ENCODE assay signal across 1 cellular context in the genomic region with DNA sequence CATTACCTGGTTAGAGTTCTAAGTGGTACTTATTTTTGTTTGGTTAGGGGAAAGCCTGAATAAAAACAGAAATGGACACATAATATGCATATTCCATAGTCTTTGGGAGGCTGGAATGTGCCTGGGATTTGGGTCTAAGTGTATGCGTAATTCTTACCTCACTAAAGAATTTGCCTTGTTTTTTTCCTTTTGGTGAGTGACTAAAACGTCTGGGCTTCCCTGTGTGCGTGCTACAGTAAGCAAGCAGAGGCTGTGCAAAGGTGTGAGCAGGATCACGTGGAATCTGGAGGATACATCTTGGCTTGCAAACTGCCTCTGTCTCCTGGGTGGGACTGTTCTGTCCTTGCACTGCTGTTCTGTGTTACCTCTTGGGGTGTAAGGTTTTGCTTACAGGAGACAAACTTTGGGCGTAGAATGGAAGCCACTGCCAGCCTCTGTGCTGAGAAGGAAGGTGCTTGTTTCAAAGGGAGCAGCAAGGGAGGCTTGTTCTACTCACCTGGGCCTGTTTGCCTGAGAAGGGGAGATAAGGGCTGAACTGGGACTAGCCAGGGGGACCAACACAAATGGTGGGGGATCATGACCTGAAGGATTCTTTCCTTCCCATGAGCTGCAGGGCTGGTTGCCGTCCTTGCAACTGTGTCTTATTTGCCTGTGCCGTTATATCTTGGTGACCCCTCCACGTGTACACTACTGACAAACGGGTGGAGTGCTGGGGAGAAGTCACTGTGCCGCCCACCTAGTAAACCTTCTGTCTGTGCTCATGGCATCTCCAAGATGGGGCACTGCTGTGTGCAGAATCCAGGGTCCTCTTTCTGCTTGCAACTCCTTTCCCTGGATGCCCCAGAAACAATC.
TF ChIP-seq lines count a peak whose summit lies in the region.

No MANE protein-coding gene starts in this region.

TF ChIP-seq in HepG2, 621 proteins besides CTCF, POLR2A, EP300 and RAD21 (continued from another document and continues in another):
- TF ChIP-seq ZC3H13 (CRISPR knock-in tag; IDR thresholded peaks at IDR 0.05) (no peak), ZNF180 (CRISPR knock-in tag; IDR thresholded peaks at IDR 0.05; ENCODE audit: borderline replicate concordance, low read depth) (no peak), ATF7-NPFF (CRISPR knock-in tag; IDR thresholded peaks at IDR 0.05; ENCODE audit: low read depth) (no peak), GATA4 (IDR thresholded peaks at IDR 0.05; ENCODE audit: borderline replicate concordance, low read depth) (no peak), ZNF260 (CRISPR knock-in tag; IDR thresholded peaks at IDR 0.05; ENCODE audit: borderline replicate concordance, low read depth) (no peak), ZSCAN22 (CRISPR knock-in tag; IDR thresholded peaks at IDR 0.05) (no peak), HNRNPH1 (optimal IDR thresholded peaks at IDR 0.05; ENCODE audit: low read depth, low read length) (peak; percentile 88), ZNF138 (CRISPR knock-in tag; IDR thresholded peaks at IDR 0.05; ENCODE audit: low read depth) (no peak), ONECUT2 (CRISPR knock-in tag; IDR thresholded peaks at IDR 0.05) (no peak), NFYB (CRISPR knock-in tag; IDR thresholded peaks at IDR 0.05) (no peak), CENPX (CRISPR knock-in tag; IDR thresholded peaks at IDR 0.05) (no peak), ZBTB7A (CRISPR knock-in tag; IDR thresholded peaks at IDR 0.05) (no peak), ZNF605 (CRISPR knock-in tag; IDR thresholded peaks at IDR 0.05) (peak; percentile 41; the same call in 1 of the 2 replicates), REL (CRISPR knock-in tag; conservative IDR thresholded peaks at IDR 0.05) (no peak), BHLHE40 (IDR thresholded peaks at IDR 0.05; ENCODE audit: low read length) (peak; percentile 61), SMC3 (IDR thresholded peaks at IDR 0.05; ENCODE audit: low read length) (peak; percentile 1; the same call in 1 of the 2 replicates), NFIB (CRISPR knock-in tag; IDR thresholded peaks at IDR 0.05; ENCODE audit: borderline replicate concordance) (no peak)
- TF ChIP-seq, protein P1, sequence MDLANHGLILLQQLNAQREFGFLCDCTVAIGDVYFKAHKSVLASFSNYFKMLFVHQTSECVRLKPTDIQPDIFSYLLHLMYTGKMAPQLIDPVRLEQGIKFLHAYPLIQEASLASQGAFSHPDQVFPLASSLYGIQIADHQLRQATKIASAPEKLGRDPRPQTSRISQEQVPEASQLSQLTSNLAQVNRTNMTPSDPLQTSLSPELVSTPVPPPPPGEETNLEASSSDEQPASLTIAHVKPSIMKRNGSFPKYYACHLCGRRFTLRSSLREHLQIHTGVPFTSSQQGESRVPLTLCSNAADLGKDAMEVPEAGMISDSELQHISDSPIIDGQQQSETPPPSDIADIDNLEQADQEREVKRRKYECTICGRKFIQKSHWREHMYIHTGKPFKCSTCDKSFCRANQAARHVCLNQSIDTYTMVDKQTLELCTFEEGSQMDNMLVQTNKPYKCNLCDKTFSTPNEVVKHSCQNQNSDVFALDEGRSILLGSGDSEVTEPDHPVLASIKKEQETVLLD (CRISPR knock-in tag; IDR thresholded peaks at IDR 0.05; ENCODE audit: low read depth): no peak
- TF ChIP-seq, protein P2, sequence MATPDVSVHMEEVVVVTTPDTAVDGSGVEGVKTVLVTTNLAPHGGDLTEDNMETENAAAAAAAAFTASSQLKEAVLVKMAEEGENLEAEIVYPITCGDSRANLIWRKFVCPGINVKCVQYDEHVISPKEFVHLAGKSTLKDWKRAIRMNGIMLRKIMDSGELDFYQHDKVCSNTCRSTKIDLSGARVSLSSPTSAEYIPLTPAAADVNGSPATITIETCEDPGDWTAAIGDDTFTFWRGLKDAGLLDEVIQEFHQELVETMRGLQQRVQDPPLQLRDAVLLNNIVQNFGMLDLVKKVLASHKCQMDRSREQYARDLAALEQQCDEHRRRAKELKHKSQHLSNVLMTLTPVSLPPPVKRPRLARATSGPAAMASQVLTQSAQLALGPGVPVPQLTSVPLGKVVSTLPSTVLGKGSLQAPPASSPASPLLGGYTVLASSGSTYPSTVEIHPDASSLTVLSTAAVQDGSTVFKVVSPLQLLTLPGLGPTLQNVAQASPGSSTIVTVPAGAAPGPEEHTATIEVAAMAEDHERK (CRISPR knock-in tag; IDR thresholded peaks at IDR 0.05; ENCODE audit: low read depth): no peak
- TF ChIP-seq, protein P3, sequence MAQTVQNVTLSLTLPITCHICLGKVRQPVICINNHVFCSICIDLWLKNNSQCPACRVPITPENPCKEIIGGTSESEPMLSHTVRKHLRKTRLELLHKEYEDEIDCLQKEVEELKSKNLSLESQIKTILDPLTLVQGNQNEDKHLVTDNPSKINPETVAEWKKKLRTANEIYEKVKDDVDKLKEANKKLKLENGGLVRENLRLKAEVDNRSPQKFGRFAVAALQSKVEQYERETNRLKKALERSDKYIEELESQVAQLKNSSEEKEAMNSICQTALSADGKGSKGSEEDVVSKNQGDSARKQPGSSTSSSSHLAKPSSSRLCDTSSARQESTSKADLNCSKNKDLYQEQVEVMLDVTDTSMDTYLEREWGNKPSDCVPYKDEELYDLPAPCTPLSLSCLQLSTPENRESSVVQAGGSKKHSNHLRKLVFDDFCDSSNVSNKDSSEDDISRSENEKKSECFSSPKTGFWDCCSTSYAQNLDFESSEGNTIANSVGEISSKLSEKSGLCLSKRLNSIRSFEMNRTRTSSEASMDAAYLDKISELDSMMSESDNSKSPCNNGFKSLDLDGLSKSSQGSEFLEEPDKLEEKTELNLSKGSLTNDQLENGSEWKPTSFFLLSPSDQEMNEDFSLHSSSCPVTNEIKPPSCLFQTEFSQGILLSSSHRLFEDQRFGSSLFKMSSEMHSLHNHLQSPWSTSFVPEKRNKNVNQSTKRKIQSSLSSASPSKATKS (CRISPR knock-in tag; IDR thresholded peaks at IDR 0.05): no peak
- TF ChIP-seq, protein P4, sequence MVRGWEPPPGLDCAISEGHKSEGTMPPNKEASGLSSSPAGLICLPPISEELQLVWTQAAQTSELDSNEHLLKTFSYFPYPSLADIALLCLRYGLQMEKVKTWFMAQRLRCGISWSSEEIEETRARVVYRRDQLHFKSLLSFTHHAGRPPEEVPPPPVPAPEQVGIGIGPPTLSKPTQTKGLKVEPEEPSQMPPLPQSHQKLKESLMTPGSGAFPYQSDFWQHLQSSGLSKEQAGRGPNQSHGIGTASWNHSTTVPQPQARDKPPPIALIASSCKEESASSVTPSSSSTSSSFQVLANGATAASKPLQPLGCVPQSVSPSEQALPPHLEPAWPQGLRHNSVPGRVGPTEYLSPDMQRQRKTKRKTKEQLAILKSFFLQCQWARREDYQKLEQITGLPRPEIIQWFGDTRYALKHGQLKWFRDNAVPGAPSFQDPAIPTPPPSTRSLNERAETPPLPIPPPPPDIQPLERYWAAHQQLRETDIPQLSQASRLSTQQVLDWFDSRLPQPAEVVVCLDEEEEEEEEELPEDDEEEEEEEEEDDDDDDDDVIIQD (CRISPR knock-in tag; IDR thresholded peaks at IDR 0.05; ENCODE audit: low read depth): no peak
- TF ChIP-seq, protein P5, sequence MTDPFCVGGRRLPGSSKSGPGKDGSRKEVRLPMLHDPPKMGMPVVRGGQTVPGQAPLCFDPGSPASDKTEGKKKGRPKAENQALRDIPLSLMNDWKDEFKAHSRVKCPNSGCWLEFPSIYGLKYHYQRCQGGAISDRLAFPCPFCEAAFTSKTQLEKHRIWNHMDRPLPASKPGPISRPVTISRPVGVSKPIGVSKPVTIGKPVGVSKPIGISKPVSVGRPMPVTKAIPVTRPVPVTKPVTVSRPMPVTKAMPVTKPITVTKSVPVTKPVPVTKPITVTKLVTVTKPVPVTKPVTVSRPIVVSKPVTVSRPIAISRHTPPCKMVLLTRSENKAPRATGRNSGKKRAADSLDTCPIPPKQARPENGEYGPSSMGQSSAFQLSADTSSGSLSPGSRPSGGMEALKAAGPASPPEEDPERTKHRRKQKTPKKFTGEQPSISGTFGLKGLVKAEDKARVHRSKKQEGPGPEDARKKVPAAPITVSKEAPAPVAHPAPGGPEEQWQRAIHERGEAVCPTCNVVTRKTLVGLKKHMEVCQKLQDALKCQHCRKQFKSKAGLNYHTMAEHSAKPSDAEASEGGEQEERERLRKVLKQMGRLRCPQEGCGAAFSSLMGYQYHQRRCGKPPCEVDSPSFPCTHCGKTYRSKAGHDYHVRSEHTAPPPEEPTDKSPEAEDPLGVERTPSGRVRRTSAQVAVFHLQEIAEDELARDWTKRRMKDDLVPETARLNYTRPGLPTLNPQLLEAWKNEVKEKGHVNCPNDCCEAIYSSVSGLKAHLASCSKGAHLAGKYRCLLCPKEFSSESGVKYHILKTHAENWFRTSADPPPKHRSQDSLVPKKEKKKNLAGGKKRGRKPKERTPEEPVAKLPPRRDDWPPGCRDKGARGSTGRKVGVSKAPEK (CRISPR knock-in tag; IDR thresholded peaks at IDR 0.05; ENCODE audit: borderline replicate concordance): no peak
- TF ChIP-seq, protein P6, sequence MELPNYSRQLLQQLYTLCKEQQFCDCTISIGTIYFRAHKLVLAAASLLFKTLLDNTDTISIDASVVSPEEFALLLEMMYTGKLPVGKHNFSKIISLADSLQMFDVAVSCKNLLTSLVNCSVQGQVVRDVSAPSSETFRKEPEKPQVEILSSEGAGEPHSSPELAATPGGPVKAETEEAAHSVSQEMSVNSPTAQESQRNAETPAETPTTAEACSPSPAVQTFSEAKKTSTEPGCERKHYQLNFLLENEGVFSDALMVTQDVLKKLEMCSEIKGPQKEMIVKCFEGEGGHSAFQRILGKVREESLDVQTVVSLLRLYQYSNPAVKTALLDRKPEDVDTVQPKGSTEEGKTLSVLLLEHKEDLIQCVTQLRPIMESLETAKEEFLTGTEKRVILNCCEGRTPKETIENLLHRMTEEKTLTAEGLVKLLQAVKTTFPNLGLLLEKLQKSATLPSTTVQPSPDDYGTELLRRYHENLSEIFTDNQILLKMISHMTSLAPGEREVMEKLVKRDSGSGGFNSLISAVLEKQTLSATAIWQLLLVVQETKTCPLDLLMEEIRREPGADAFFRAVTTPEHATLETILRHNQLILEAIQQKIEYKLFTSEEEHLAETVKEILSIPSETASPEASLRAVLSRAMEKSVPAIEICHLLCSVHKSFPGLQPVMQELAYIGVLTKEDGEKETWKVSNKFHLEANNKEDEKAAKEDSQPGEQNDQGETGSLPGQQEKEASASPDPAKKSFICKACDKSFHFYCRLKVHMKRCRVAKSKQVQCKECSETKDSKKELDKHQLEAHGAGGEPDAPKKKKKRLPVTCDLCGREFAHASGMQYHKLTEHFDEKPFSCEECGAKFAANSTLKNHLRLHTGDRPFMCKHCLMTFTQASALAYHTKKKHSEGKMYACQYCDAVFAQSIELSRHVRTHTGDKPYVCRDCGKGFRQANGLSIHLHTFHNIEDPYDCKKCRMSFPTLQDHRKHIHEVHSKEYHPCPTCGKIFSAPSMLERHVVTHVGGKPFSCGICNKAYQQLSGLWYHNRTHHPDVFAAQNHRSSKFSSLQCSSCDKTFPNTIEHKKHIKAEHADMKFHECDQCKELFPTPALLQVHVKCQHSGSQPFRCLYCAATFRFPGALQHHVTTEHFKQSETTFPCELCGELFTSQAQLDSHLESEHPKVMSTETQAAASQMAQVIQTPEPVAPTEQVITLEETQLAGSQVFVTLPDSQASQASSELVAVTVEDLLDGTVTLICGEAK (IDR thresholded peaks at IDR 0.05): no peak
- TF ChIP-seq, protein P6 (CRISPR knock-in tag; IDR thresholded peaks at IDR 0.05): no peak
- TF ChIP-seq, protein P7, sequence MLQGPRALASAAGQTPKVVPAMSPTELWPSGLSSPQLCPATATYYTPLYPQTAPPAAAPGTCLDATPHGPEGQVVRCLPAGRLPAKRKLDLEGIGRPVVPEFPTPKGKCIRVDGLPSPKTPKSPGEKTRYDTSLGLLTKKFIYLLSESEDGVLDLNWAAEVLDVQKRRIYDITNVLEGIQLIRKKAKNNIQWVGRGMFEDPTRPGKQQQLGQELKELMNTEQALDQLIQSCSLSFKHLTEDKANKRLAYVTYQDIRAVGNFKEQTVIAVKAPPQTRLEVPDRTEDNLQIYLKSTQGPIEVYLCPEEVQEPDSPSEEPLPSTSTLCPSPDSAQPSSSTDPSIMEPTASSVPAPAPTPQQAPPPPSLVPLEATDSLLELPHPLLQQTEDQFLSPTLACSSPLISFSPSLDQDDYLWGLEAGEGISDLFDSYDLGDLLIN (CRISPR knock-in tag; IDR thresholded peaks at IDR 0.05; ENCODE audit: borderline replicate concordance): no peak
- TF ChIP-seq, protein P8, sequence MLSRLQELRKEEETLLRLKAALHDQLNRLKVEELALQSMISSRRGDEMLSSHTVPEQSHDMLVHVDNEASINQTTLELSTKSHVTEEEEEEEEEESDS (CRISPR knock-in tag; IDR thresholded peaks at IDR 0.05; ENCODE audit: borderline replicate concordance): no peak
- TF ChIP-seq, protein P9, sequence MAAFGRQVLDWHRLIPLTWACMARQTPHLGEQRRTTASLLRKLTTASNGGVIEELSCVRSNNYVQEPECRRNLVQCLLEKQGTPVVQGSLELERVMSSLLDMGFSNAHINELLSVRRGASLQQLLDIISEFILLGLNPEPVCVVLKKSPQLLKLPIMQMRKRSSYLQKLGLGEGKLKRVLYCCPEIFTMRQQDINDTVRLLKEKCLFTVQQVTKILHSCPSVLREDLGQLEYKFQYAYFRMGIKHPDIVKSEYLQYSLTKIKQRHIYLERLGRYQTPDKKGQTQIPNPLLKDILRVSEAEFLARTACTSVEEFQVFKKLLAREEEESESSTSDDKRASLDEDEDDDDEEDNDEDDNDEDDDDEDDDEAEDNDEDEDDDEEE (CRISPR knock-in tag; IDR thresholded peaks at IDR 0.05): no peak
